ENCODE assay signal across 1 cellular context in genomic region chr5:69368458-69369368, GRCh38.
TF ChIP-seq lines count a peak whose summit lies in the region.

No MANE protein-coding gene starts in this region.

TF ChIP-seq in endothelial cell of umbilical vein, 7 proteins besides CTCF, POLR2A, EP300 and RAD21 (continued from another document):
- no peak for TF ChIP-seq POLR2AphosphoS5 (IDR thresholded peaks at IDR 0.05; ENCODE audit: insufficient read depth, low read depth, low read length)
- no peak for TF ChIP-seq GATA2 (IDR thresholded peaks at IDR 0.05; ENCODE audit: insufficient read depth, insufficient read length, low read depth, low read length)
